Comparison of ENCODE assay signal across 1 cellular context in the genomic region with DNA sequence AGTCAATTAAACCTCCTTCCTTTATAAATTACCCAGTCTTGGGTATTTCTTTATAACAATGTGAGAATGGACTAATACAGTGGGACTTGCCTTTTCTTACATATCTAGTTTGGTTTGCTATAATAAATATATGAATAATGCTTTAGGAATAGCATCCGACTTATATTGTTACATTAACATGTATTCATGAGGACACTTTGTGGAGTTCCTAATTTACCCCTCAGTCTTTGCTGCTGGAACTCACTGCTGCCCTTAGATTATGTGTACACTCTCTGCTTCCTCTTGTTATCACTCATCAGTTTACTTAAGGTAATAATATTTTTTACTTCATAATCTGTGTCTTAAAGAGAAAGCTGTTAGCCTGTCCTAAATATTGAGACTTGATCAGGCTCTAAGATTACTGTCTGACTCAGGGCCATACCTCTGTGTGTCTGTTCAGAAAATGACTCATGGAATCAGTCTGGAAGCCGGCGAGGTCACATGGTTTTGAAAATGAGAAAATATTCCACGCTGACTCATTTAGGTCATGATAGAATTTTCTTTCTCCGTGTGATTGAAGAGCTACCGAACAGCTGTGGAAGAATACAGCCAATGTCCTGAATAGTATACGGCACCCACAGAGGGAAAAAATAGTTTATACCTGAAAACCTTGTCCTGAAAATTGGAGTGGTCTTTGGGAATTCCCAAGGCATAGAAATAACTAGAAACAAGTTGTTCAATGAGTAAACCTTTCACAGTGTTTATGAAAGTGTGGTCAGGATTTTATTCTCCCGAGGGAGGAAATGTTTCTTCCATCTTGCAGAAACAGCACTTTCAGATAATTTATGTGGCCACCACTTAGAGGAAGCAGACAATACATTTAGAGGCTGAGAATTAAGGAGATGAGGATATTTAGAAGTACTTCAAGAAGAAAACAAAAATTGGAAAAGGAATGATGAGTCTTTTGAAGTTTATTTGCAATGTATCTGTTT.
TF ChIP-seq lines count a peak whose summit lies in the region.

No MANE protein-coding gene starts in this region.

TF ChIP-seq in GM12878, 131 proteins besides CTCF, POLR2A, EP300 and RAD21 (continued from another document):
- TF ChIP-seq, protein P1, sequence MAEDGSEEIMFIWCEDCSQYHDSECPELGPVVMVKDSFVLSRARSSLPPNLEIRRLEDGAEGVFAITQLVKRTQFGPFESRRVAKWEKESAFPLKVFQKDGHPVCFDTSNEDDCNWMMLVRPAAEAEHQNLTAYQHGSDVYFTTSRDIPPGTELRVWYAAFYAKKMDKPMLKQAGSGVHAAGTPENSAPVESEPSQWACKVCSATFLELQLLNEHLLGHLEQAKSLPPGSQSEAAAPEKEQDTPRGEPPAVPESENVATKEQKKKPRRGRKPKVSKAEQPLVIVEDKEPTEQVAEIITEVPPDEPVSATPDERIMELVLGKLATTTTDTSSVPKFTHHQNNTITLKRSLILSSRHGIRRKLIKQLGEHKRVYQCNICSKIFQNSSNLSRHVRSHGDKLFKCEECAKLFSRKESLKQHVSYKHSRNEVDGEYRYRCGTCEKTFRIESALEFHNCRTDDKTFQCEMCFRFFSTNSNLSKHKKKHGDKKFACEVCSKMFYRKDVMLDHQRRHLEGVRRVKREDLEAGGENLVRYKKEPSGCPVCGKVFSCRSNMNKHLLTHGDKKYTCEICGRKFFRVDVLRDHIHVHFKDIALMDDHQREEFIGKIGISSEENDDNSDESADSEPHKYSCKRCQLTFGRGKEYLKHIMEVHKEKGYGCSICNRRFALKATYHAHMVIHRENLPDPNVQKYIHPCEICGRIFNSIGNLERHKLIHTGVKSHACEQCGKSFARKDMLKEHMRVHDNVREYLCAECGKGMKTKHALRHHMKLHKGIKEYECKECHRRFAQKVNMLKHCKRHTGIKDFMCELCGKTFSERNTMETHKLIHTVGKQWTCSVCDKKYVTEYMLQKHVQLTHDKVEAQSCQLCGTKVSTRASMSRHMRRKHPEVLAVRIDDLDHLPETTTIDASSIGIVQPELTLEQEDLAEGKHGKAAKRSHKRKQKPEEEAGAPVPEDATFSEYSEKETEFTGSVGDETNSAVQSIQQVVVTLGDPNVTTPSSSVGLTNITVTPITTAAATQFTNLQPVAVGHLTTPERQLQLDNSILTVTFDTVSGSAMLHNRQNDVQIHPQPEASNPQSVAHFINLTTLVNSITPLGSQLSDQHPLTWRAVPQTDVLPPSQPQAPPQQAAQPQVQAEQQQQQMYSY (CRISPR knock-in tag; IDR thresholded peaks at IDR 0.05) = no peak
- no peak for TF ChIP-seq CHD1 (IDR thresholded peaks at IDR 0.05; ENCODE audit: low read depth, low read length)
- no peak for TF ChIP-seq SUZ12 (IDR thresholded peaks at IDR 0.05; ENCODE audit: unreplicated experiment)
